In genomic region chr2:164456599-164456998, GRCh38 we compare ENCODE assay signal across 15 cellular contexts.
A peak's percentile ranks its signal among the peaks of the same experiment; 100 is the strongest.
DNase-seq lines count a peak whose midpoint lies in the region; ATAC-seq and TF ChIP-seq lines count a peak whose summit lies in the region.
"Had no signal": no experiment of that assay in that cellular context is flagged by ENCODE, and none has a peak within 500 bp of the region (broad histone marks: within the 10 kb centered on the region; RNA-seq: fewer than 3 reads in every experiment).

No MANE protein-coding gene starts in this region.

- H3K4me3 ChIP-seq in lower lobe of right lung = no peak overlapping the region

- ATAC-seq in lower lobe of right lung = no peak
- ATAC-seq: activated T-cell treated with anti-CD3 and anti-CD28 coated beads, Interleukin-2, amount 50 U/mL, for 4 hours; HCT116; right cardiac atrium had no signal

- TF ChIP-seq CTCF in lower lobe of right lung (IDR thresholded peaks at IDR 0.05) = no peak

- no peaks in the 10 kb centered on the region for H3K4me1 ChIP-seq in lower lobe of right lung

- H3K27ac ChIP-seq in lower lobe of right lung = no peak overlapping the region

- H3K36me3 ChIP-seq in lower lobe of right lung = no peaks in the 10 kb centered on the region

- H3K27me3 ChIP-seq in lower lobe of right lung (ENCODE audit: low read depth) = no peaks in the 10 kb centered on the region

- DNase-seq in DMS153 (lab: John Stamatoyannopoulos, UW) (peak; percentile 41), NCI-H1092 treated with DMSO at 0.1 percent for 48 hours (lab: John Stamatoyannopoulos, UW) (peak; percentile 81), NCI-H345 treated with DMSO at 0.1 percent for 48 hours (lab: John Stamatoyannopoulos, UW; ENCODE audit: unreplicated experiment) (peak; percentile 96), dermis blood vessel endothelial cell (peak; percentile 29), lower lobe of right lung (no peak), T-helper 9 cell (no peak)
- DNase-seq in stimulated activated naive CD4-positive, alpha-beta T cell (lab: John Stamatoyannopoulos, UW) = no peak
- DNase-seq in activated CD8-positive, alpha-beta memory T cell treated with anti-CD3 and anti-CD28 coated beads for 24 hours = no peak
- DNase-seq: activated CD4-positive, CD25-positive, alpha-beta regulatory T cell treated with anti-CD3 and anti-CD28 coated beads, Interleukin-2, amount 50 U/mL, for 72 hours; activated T-cell treated with anti-CD3 and anti-CD28 coated beads, Interleukin-2, amount 50 U/mL, for 4 hours; effector memory CD4-positive, alpha-beta T cell; EL; naive B cell; right cardiac atrium had no signal

- intact Hi-C loops in lower lobe of right lung (cut with DNase I) = no loop called here

- no peaks in the 10 kb centered on the region for H3K9me3 ChIP-seq in lower lobe of right lung

Comparison
In these comparisons a context has a peak if more than half of its experiments do, and no peak if none do; other contexts are left out.
1. DNase-seq: peak in DMS153 (single experiment), NCI-H1092 treated with DMSO at 0.1 percent for 48 hours (single experiment), NCI-H345 treated with DMSO at 0.1 percent for 48 hours (single experiment) and dermis blood vessel endothelial cell (single experiment); none in stimulated activated naive CD4-positive, alpha-beta T cell (0 of 6), activated CD8-positive, alpha-beta memory T cell treated with anti-CD3 and anti-CD28 coated beads for 24 hours (single experiment), lower lobe of right lung (single experiment) and T-helper 9 cell (single experiment).